In the genomic region with DNA sequence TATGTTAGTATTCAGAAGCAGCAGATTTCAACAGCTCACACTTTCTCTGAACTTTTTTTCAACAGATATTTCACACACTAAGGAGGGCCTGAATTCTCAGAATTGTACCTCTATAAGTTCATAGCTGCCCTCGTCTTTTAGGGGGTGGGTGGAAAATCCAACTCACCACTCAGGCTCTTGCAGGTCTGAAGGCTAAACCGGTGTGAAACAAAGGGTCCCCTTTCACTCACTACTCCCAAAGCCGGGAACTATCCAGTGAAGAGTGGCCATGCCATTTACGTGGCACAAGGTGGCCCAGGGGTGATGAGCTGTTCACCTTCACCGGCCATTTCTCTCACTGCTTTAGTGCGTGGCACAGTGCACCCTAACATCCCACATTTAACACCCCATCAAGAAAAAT, we compare ENCODE assay signal across 11 cellular contexts. TPM values are rescaled to one million over a fixed set of nuclear protein-coding genes. Genes with fewer than 3 reads are reported as not detected.
DNase-seq lines count a peak whose midpoint lies in the region; ATAC-seq, FAIRE-seq and TF ChIP-seq lines count a peak whose summit lies in the region.
"Had no signal": no experiment of that assay in that cellular context is flagged by ENCODE, and none has a peak within 500 bp of the region (broad histone marks: within the 10 kb centered on the region; RNA-seq: fewer than 3 reads in every experiment).

No MANE protein-coding gene starts in this region.

- no peak overlapping the region for H3K4me3 Mint-ChIP-seq in natural killer cell

- H3K27ac ChIP-seq in A549 (peak overlapping the region; percentile 87 to 94), MM.1S (ENCODE audit: low read length) (peak overlapping the region; percentile 55; the same call in 1 of the 2 replicates)

- H3K27me3 Mint-ChIP-seq in natural killer cell (ENCODE audit: low read depth in 2 of 2) = no peaks in the 10 kb centered on the region

- H2AFZ ChIP-seq in MM.1S (ENCODE audit: low read length) = peak overlapping the region; percentile 32

- H3K9me3 ChIP-seq in A549 (no peaks in the 10 kb centered on the region), MM.1S (replicated peaks; ENCODE audit: insufficient read depth, low read length) (no peaks in the 10 kb centered on the region), HAP-1 (no peaks in the 10 kb centered on the region)
- H3K9me3 ChIP-seq: testis had no signal

- H3K27ac Mint-ChIP-seq in natural killer cell = peak overlapping the region; percentile 21 to 39

- WGBS in A549 (ENCODE audit: missing lambda C conversion rate) = 87% methylated on average over 6 of the region's 6 CpGs

- TF ChIP-seq RAD21 in A549 (conservative IDR thresholded peaks at IDR 0.05 in 1 of 2, IDR thresholded peaks at IDR 0.05 in 1 of 2) = no peak

- no peaks in the 10 kb centered on the region for H3K27me3 ChIP-seq in MM.1S (replicated peaks; ENCODE audit: insufficient read depth, low read length)
- no peaks in the 10 kb centered on the region for H3K27me3 ChIP-seq in HAP-1 (ENCODE audit: low read depth)
- H3K27me3 ChIP-seq: testis had no signal

- no peak for ATAC-seq in A549
- ATAC-seq in natural killer cell = no peak
- no peak for ATAC-seq in GM21447 (IDR thresholded peaks at IDR 0.05; ENCODE audit: unreplicated experiment)

- peaks cover 8% of the 10 kb centered on the region for H3K36me3 Mint-ChIP-seq in natural killer cell

- peaks cover 10% of the 10 kb centered on the region; the same call in 1 of the 2 replicates for H3K79me2 ChIP-seq in MM.1S (ENCODE audit: low read length)

- no peak for TF ChIP-seq EP300 in A549 (IDR thresholded peaks at IDR 0.05)

- H3K36me3 ChIP-seq in MM.1S (replicated peaks; ENCODE audit: insufficient read depth, low read length) = no peaks in the 10 kb centered on the region; the same call in 1 of the 2 replicates
- H3K36me3 ChIP-seq in HAP-1 (replicated peaks) = peaks cover 16% of the 10 kb centered on the region

- intact Hi-C loops in natural killer cell (cut with micrococcal nuclease) = no loop called here

- peaks cover 17 to 20% of the 10 kb centered on the region in 2 donors for H3K4me1 Mint-ChIP-seq in natural killer cell

- DNase-seq in A549 (ENCODE audit: low read depth in 1 of 2, low spot score in 1 of 2) (no peak), MM.1S (no peak), choroid plexus epithelial cell (ENCODE audit: low read depth) (peak; percentile 68), natural killer cell (no peak), glomerular visceral epithelial cell (ENCODE audit: extremely low spot score) (no peak), SIG-M5 (lab: John Stamatoyannopoulos, UW) (no peak), HAP-1 (ENCODE audit: low spot score in 2 of 2) (no peak)
- DNase-seq: cerebellar nuclear complex, NCI-H748 treated with DMSO at 0.1 percent for 48 hours had no signal

- H3K9ac ChIP-seq in MM.1S (ENCODE audit: low read length) = peak overlapping the region; percentile 11; the same call in 1 of the 2 replicates

- H3K4me3 ChIP-seq in A549 = no peak overlapping the region
- H3K4me3 ChIP-seq in MM.1S (ENCODE audit: low read length) = 0 out of 2 replicates have a peak overlapping the region, but pooled peaks have one; percentile 22
- H3K4me3 ChIP-seq in choroid plexus epithelial cell (ENCODE audit: low read depth, low read length) = no peak overlapping the region
- H3K4me3 ChIP-seq in HAP-1 = no peak overlapping the region
- H3K4me3 ChIP-seq: testis had no signal

- H3K4me1 ChIP-seq in A549 = peaks cover 73% of the 10 kb centered on the region
- peaks cover 30% of the 10 kb centered on the region for H3K4me1 ChIP-seq in MM.1S (ENCODE audit: low read length)
- peaks cover 16% of the 10 kb centered on the region for H3K4me1 ChIP-seq in HAP-1
- H3K4me1 ChIP-seq: testis had no signal

- in situ Hi-C loops in HAP-1 (cut with MboI; ENCODE audit: low sequenced_read_pairs) = no loop called here

- no peaks in the 10 kb centered on the region for H3K9me2 ChIP-seq in MM.1S (replicated peaks; ENCODE audit: insufficient read depth, low read length)

- FAIRE-seq in A549 (lab: Jason Lieb, UNC) = no peak

- CTCF ChIA-PET in A549 (lab: Yijun Ruan, JAX) = interaction anchor here (0.8 to 1.8 kb wide), 2 partner anchors 27 to 191 kb away, joined by 3 to 5 read pairs; no protein-coding TSS in a partner anchor

- TF ChIP-seq CTCF in A549 (IDR thresholded peaks at IDR 0.05) = no peak
- no peak for TF ChIP-seq CTCF in MM.1S (IDR thresholded peaks at IDR 0.05; ENCODE audit: low read length)
- no peak for TF ChIP-seq CTCF in choroid plexus epithelial cell (conservative IDR thresholded peaks at IDR 0.05; ENCODE audit: low read depth, low read length)
- TF ChIP-seq CTCF in natural killer cell (IDR thresholded peaks at IDR 0.05) = no peak

- POLR2A ChIA-PET in A549 (lab: Yijun Ruan, JAX) = interaction anchor here (0.6 to 2.3 kb wide), 2 partner anchors 15 to 24 kb away, joined by 5 to 28 read pairs; partner anchors contain the start of gene TBC1D7

- no peaks in the 10 kb centered on the region for H4K20me1 ChIP-seq in MM.1S (ENCODE audit: insufficient read depth, low read length)

- H3F3A ChIP-seq in MM.1S (ENCODE audit: insufficient read depth, low read length) = peaks cover 16% of the 10 kb centered on the region

- no peaks in the 10 kb centered on the region for H3K9me3 Mint-ChIP-seq in natural killer cell

- H3K4me2 ChIP-seq in A549 (peak overlapping the region; percentile 64), MM.1S (ENCODE audit: low read depth, low read length) (peak overlapping the region; percentile 87)

- TF ChIP-seq POLR2A in A549 (IDR thresholded peaks at IDR 0.05; ENCODE audit: low read length) = no peak

TF ChIP-seq in A549, 52 proteins besides CTCF, POLR2A, EP300 and RAD21 (continues in another document):
- TF ChIP-seq PBX3 (IDR thresholded peaks at IDR 0.05) (no peak), ZFP36 (IDR thresholded peaks at IDR 0.05; ENCODE audit: borderline replicate concordance, partially characterized antibody) (no peak), HEYL (CRISPR knock-in tag; IDR thresholded peaks at IDR 0.05) (no peak), CBX2 (IDR thresholded peaks at IDR 0.05; ENCODE audit: borderline replicate concordance, low read depth) (no peak), HDAC2 (IDR thresholded peaks at IDR 0.05) (no peak), FOXS1 (CRISPR knock-in tag; IDR thresholded peaks at IDR 0.05) (no peak), ELK1 (IDR thresholded peaks at IDR 0.05; ENCODE audit: low read depth, low read length) (no peak), BHLHE40 (IDR thresholded peaks at IDR 0.05; ENCODE audit: low read depth, low read length) (no peak), ZSCAN20 (CRISPR knock-in tag; IDR thresholded peaks at IDR 0.05) (no peak), POLR2AphosphoS2 (conservative IDR thresholded peaks at IDR 0.05; ENCODE audit: low read length) (no peak), CBX8 (IDR thresholded peaks at IDR 0.05) (no peak)
- TF ChIP-seq, protein P1, sequence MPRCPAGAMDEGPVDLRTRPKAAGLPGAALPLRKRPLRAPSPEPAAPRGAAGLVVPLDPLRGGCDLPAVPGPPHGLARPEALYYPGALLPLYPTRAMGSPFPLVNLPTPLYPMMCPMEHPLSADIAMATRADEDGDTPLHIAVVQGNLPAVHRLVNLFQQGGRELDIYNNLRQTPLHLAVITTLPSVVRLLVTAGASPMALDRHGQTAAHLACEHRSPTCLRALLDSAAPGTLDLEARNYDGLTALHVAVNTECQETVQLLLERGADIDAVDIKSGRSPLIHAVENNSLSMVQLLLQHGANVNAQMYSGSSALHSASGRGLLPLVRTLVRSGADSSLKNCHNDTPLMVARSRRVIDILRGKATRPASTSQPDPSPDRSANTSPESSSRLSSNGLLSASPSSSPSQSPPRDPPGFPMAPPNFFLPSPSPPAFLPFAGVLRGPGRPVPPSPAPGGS (IDR thresholded peaks at IDR 0.05) = no peak

RNA-seq across cellular contexts. Expression of gene TBC1D7, which starts 24.2 kb away (rescaled TPM):
- polyA plus RNA-seq in A549 (2011; rRNA removed) (55.9 and 78.3 TPM in 2 replicates), A549 (2017; fragmentation: RNase III; extraction: RNeasy Plus Mini Kit Qiagen cat#74134 plus additional on column Dnase treatment) (25.2 to 34.6 TPM (median 28.2 TPM) in 3 replicates)
- polyA plus RNA-seq in A549 (2012; cell fraction: cytosol; rRNA removed) = 23.3 and 24.0 TPM in 2 replicates
- polyA plus RNA-seq in A549 (2012; cell fraction: nucleus; rRNA removed) = 9.6 and 16.8 TPM in 2 replicates
- polyA minus RNA-seq in A549 (2011; rRNA and poly(A)+ RNA removed) = 45.7 and 47.8 TPM in 2 replicates
- total RNA-seq in natural killer cell = 10 to 100 TPM; 20.1 to 29.7 (median 24.3) TPM
